21 cellular contexts compared by ENCODE assay signal in the genomic region with DNA sequence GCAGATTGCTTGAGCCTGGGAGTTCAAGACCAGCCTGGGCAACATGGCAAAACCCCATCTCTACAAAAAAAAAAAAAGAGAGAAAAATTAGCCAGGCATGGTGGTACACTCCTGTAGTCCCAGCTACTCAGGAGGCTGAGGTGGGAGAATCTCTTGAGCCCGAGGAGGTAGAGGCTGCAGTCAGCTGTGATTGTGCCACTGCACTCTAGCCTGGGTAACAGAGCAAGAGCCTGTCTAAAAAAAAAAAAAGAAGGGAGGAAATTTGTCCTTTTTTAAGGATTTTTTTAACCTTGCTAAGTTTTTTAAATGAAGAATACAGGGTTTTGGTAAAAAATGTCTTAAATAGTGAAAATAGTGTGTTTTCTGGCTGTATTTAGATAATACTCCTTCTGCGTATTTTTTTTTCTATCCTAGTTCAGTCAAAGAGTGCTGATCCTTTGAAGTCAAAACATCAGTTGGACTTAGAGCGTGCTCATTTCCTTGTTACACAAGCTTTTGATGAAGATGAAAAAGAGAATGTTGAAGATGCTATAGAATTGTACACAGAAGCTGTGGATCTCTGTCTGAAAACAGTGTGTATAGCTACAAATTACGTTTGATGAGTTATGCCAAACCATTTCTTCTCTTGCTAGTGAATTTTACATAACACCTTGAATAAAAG.
"Had no signal": no experiment of that assay in that cellular context is flagged by ENCODE, and none has a peak within 500 bp of the region (broad histone marks: within the 10 kb centered on the region; RNA-seq: fewer than 3 reads in every experiment).

No MANE protein-coding gene starts in this region.

- H3K27ac Mint-ChIP-seq: activated naive CD4-positive, alpha-beta T cell treated with anti-CD3 and anti-CD28 coated beads for 36 hours; effector memory CD8-positive, alpha-beta T cell; nephron had no signal

- DNase-seq: activated CD4-positive, alpha-beta T cell treated with anti-CD3 and anti-CD28 coated beads for 1 hour; activated CD4-positive, alpha-beta T cell treated with anti-CD3 and anti-CD28 coated beads, Interleukin-2, amount 50 U/mL, for 1 hour; activated CD8-positive, alpha-beta memory T cell treated with anti-CD3 and anti-CD28 coated beads for 24 hours; activated CD8-positive, alpha-beta memory T cell treated with anti-CD3 and anti-CD28 coated beads, Interleukin-2, amount 50 U/mL, for 4 hours; activated naive CD4-positive, alpha-beta T cell treated with anti-CD3 and anti-CD28 coated beads for 36 hours; activated T-cell treated with anti-CD3 and anti-CD28 coated beads, Interleukin-2, amount 50 U/mL, for 48 hours; anterior cingulate cortex; effector memory CD8-positive, alpha-beta T cell; foreskin melanocyte; hippocampal formation; midbrain; pancreas; psoas muscle; stomach; T-helper 1 cell; transverse colon; WERI-Rb-1 had no signal

- ATAC-seq: effector memory CD8-positive, alpha-beta T cell; esophagus mucosa; pancreas; psoas muscle had no signal

- H3K27me3 Mint-ChIP-seq: brain; effector memory CD8-positive, alpha-beta T cell had no signal

- H3K27ac ChIP-seq: pancreas, stomach, transverse colon, WERI-Rb-1 had no signal

- H3K9me3 Mint-ChIP-seq: activated naive CD4-positive, alpha-beta T cell treated with anti-CD3 and anti-CD28 coated beads for 36 hours; brain; effector memory CD8-positive, alpha-beta T cell; nephron had no signal

- H3K4me1 Mint-ChIP-seq: nephron had no signal

- H3K4me3 Mint-ChIP-seq: activated naive CD4-positive, alpha-beta T cell treated with anti-CD3 and anti-CD28 coated beads for 36 hours; brain; effector memory CD8-positive, alpha-beta T cell; nephron had no signal

- H3K4me3 ChIP-seq: pancreas, psoas muscle, right atrium auricular region, stomach, transverse colon had no signal

- H3K27me3 ChIP-seq: pancreas, right atrium auricular region, stomach, transverse colon had no signal

- H3K9me3 ChIP-seq: pancreas, psoas muscle, right atrium auricular region, stomach, transverse colon had no signal
